8 cellular contexts compared by ENCODE assay signal in the genomic region with DNA sequence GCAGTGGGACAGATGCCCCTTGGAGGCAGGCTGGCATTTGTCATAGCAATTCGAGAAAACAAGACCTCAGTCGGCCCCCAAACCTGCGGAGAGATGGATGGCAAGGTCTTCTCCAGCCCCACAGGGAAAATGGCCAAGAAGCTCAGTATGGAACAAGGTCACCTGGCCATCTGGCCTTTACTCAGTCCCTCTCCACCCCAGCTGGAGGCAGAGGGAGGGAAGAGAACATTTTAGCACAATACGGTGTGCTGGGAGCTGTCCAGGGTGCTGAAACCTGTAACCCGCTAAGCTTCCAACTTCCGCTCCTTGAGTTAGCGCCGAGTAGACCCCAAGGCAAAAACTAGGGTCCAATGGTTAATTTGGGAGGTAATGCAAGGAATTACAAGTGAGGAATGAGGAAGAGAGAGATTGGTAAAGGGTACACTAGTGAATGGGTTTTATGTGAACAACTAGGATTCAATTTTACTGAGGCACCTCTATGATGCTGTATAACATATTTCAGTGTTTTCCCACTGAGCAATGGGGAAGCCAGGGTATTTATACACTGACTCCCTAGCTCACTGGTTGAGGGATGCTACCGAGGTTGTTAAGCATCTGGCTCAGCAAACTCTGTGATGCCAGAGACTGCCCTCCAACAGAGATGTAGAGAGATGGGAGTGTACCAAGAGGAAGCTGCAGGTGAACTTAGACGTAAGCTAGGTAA.
DNase-seq lines count a peak whose midpoint lies in the region; ATAC-seq, FAIRE-seq and TF ChIP-seq lines count a peak whose summit lies in the region.

No MANE protein-coding gene starts in this region.

- H3K36me3 ChIP-seq in IMR-90 (ENCODE audit: control insufficient read depth, insufficient read depth, low read length) (no peaks in the 10 kb centered on the region), endothelial cell of umbilical vein (ENCODE audit: control insufficient read depth in 2 of 2, extremely low read depth in 1 of 2, insufficient read depth in 2 of 2, low read length in 2 of 2) (no peaks in the 10 kb centered on the region)

- in situ Hi-C loops in IMR-90 (cut with MboI; ENCODE audit: low sequenced_read_pairs): no loop called here

- TF ChIP-seq POLR2A in IMR-90 (IDR thresholded peaks at IDR 0.05; ENCODE audit: low read depth, low read length) (no peak), endothelial cell of umbilical vein (IDR thresholded peaks at IDR 0.05; ENCODE audit: low read depth, low read length) (no peak)

- TF ChIP-seq CTCF in IMR-90 (conservative IDR thresholded peaks at IDR 0.05; ENCODE audit: low read depth, low read length) (no peak), endothelial cell of umbilical vein (IDR thresholded peaks at IDR 0.05; ENCODE audit: extremely low read depth in 1 of 2, insufficient read depth in 1 of 2, low read depth in 1 of 2, low read length in 2 of 2) (no peak)

- H3K79me1 ChIP-seq in IMR-90 (ENCODE audit: low read depth in 1 of 2, low read length in 2 of 2): no peaks in the 10 kb centered on the region

- intact Hi-C loops in IMR-90 (cut with micrococcal nuclease): loop anchor here (1.0 to 10.0 kb wide), 2 partner anchors 21 to 53 kb away; no protein-coding TSS in a partner anchor
- intact Hi-C loops in endothelial cell of umbilical vein (cut with micrococcal nuclease): no loop called here

- H3K79me2 ChIP-seq in endothelial cell of umbilical vein (ENCODE audit: control insufficient read depth, insufficient read depth, low read length): no peaks in the 10 kb centered on the region

- H3K27ac Mint-ChIP-seq in activated CD4-positive, alpha-beta T cell treated with anti-CD3 and anti-CD28 coated beads, Interleukin-2, amount 10 ng/mL, durations not matched to agents 7 days and 5 days: no peak overlapping the region

- ATAC-seq in IMR-90 (ENCODE audit: low read depth): peak; percentile 67

- no peak overlapping the region for H4K91ac ChIP-seq in IMR-90 (ENCODE audit: insufficient read depth, low read depth, low read length)

- no peak overlapping the region for H3K4me3 Mint-ChIP-seq in activated CD4-positive, alpha-beta T cell treated with anti-CD3 and anti-CD28 coated beads, Interleukin-2, amount 10 ng/mL, durations not matched to agents 7 days and 5 days

- H3K4me1 Mint-ChIP-seq in activated CD4-positive, alpha-beta T cell treated with anti-CD3 and anti-CD28 coated beads, Interleukin-2, amount 10 ng/mL, durations not matched to agents 7 days and 5 days: no peaks in the 10 kb centered on the region

- no peaks in the 10 kb centered on the region for H3K36me3 Mint-ChIP-seq in activated CD4-positive, alpha-beta T cell treated with anti-CD3 and anti-CD28 coated beads, Interleukin-2, amount 10 ng/mL, durations not matched to agents 7 days and 5 days (ENCODE audit: low read depth)

- CTCF ChIA-PET in IMR-90 (lab: Yijun Ruan, JAX) (no interaction called here), endothelial cell of umbilical vein (lab: Charles Lee) (interaction anchor here (1.0 to 1.3 kb wide), 4 partner anchors 12 to 164 kb away, joined by 3 to 5 read pairs (median 4); no protein-coding TSS in a partner anchor)
- CTCF ChIA-PET in activated CD4-positive, alpha-beta T cell treated with anti-CD3 and anti-CD28 coated beads, Interleukin-2, amount 10 ng/mL, durations not matched to agents 7 days and 5 days (lab: Charles Lee): interaction anchor here (1.1 kb wide), 1 partner anchor 12 kb away, joined by 3 read pairs; no protein-coding TSS in a partner anchor

- H3K9me1 ChIP-seq in IMR-90 (ENCODE audit: insufficient read depth, low read length) (no peaks in the 10 kb centered on the region; the same call in 1 of the 2 replicates), endothelial cell of umbilical vein (replicated peaks; ENCODE audit: control insufficient read depth, extremely low read depth, insufficient read depth, low read length) (no peaks in the 10 kb centered on the region)

- no peak overlapping the region for H2AK5ac ChIP-seq in IMR-90 (ENCODE audit: low read depth, low read length)

- TF ChIP-seq RAD21 in IMR-90 (IDR thresholded peaks at IDR 0.05; ENCODE audit: low read length): no peak

- dilution Hi-C loops in IMR-90 (cut with HindIII; ENCODE audit: low sequenced_read_pairs, unreplicated experiment): no loop called here
- dilution Hi-C loops in endothelial cell of umbilical vein (cut with MboI; ENCODE audit: extremely low pct_ligation_motif_present, low sequenced_read_pairs): no loop called here

- H4K5ac ChIP-seq in IMR-90 (ENCODE audit: low read depth, low read length): no peak overlapping the region

- H4K8ac ChIP-seq in IMR-90 (ENCODE audit: low read depth in 2 of 2, low read length in 2 of 2): no peak overlapping the region

- H2BK120ac ChIP-seq in IMR-90 (ENCODE audit: low read depth, low read length): no peak overlapping the region

- no peak overlapping the region for H3K4ac ChIP-seq in IMR-90 (ENCODE audit: low read depth, low read length)

- 10% methylated on average over 2 of the region's 10 CpGs; no CpG with 5 or more reads in 1 of the 2 experiments for WGBS in IMR-90 (ENCODE audit: extremely low coverage in 2 of 2, insufficient read length in 1 of 2), 2 experiments

- H3K27me3 Mint-ChIP-seq in activated CD4-positive, alpha-beta T cell treated with anti-CD3 and anti-CD28 coated beads, Interleukin-2, amount 10 ng/mL, durations not matched to agents 7 days and 5 days: no peaks in the 10 kb centered on the region

- H3K27ac ChIP-seq in IMR-90 (ENCODE audit: insufficient read depth, low read length): no peak overlapping the region
- H3K27ac ChIP-seq in endothelial cell of umbilical vein (ENCODE audit: insufficient read depth, low read depth, low read length): no peak overlapping the region

- DNase-seq in AG08395 (ENCODE audit: low spot score) (peak; percentile 66), IMR-90 (peak; percentile 51), endothelial cell of umbilical vein (ENCODE audit: low read depth, low spot score) (peak; percentile 39), globus pallidus (ENCODE audit: low spot score) (no peak), NCI-H1105 (lab: John Stamatoyannopoulos, UW) (no peak), RCC 7860 (ENCODE audit: low spot score) (no peak)
- DNase-seq in activated CD4-positive, alpha-beta T cell treated with anti-CD3 and anti-CD28 coated beads, Interleukin-2, amount 10 ng/mL, durations not matched to agents 7 days and 5 days: peak; percentile 61
- DNase-seq in stimulated activated CD4-positive, alpha-beta T cell treated with anti-CD3 and anti-CD28 coated beads, Interleukin-2, amount 100 ng/mL, for 24 hours: peak; percentile 51 to 56

- no peaks in the 10 kb centered on the region for H3K9me3 ChIP-seq in IMR-90 (ENCODE audit: control insufficient read depth, insufficient read depth, low read length)
- H3K9me3 ChIP-seq in endothelial cell of umbilical vein (replicated peaks; ENCODE audit: control insufficient read depth, insufficient read depth, low read length): no peaks in the 10 kb centered on the region

- no peak overlapping the region for H2BK5ac ChIP-seq in IMR-90 (ENCODE audit: low read depth, low read length, poor library complexity, severe bottlenecking)

- H3K4me2 ChIP-seq in IMR-90 (ENCODE audit: low read depth, low read length) (no peak overlapping the region), endothelial cell of umbilical vein (ENCODE audit: insufficient read depth, low read length) (no peak overlapping the region)

- H2AFZ ChIP-seq in IMR-90 (replicated peaks; ENCODE audit: low read length, poor library complexity) (no peak overlapping the region), endothelial cell of umbilical vein (ENCODE audit: low read depth, low read length) (no peak overlapping the region)

- H3K9ac ChIP-seq in IMR-90 (ENCODE audit: low read depth, low read length) (no peak overlapping the region), endothelial cell of umbilical vein (replicated peaks; ENCODE audit: extremely low read depth, insufficient read depth, low read length) (no peak overlapping the region)

- no peaks in the 10 kb centered on the region for H3K27me3 ChIP-seq in IMR-90 (ENCODE audit: control insufficient read depth, insufficient read depth, low read length)
- no peaks in the 10 kb centered on the region for H3K27me3 ChIP-seq in endothelial cell of umbilical vein (ENCODE audit: control insufficient read depth in 2 of 2, insufficient read depth in 2 of 2, low read length in 2 of 2)

- H2BK20ac ChIP-seq in IMR-90 (ENCODE audit: low read depth, low read length): no peak overlapping the region

- no peak overlapping the region for H2BK15ac ChIP-seq in IMR-90 (ENCODE audit: low read depth, low read length)

- BruUV-seq in IMR-90 (replicated peaks; lab: Mats Ljungman, UMichigan): no TSS peak
- BruUV-seq in endothelial cell of umbilical vein (replicated peaks; lab: Mats Ljungman, UMichigan): no TSS peak

- FAIRE-seq in endothelial cell of umbilical vein (lab: Jason Lieb, UNC) (no peak), RCC 7860 (lab: Jason Lieb, UNC) (no peak)

- H3K4me3 ChIP-seq in IMR-90 (ENCODE audit: insufficient read depth, low read depth, low read length): no peak overlapping the region
- H3K4me3 ChIP-seq in endothelial cell of umbilical vein (replicated peaks in 1 of 3; ENCODE audit: insufficient read depth in 1 of 3, low read depth in 1 of 3, low read length in 3 of 3): no peak overlapping the region

- no peak overlapping the region for H3K14ac ChIP-seq in IMR-90 (replicated peaks; ENCODE audit: low read depth, low read length)

- H4K20me1 ChIP-seq in IMR-90 (ENCODE audit: insufficient read depth, low read length) (peaks cover 8% of the 10 kb centered on the region), endothelial cell of umbilical vein (replicated peaks; ENCODE audit: control insufficient read depth, extremely low read depth, insufficient read depth, low read length) (no peaks in the 10 kb centered on the region)

- H3K23ac ChIP-seq in IMR-90 (ENCODE audit: low read depth, low read length): no peak overlapping the region

- no peaks in the 10 kb centered on the region for H3K4me1 ChIP-seq in IMR-90 (ENCODE audit: control insufficient read depth, insufficient read depth, low read length)
- H3K4me1 ChIP-seq in endothelial cell of umbilical vein (ENCODE audit: control insufficient read depth, extremely low read depth, insufficient read depth, low read length): no peaks in the 10 kb centered on the region

- H2AK9ac ChIP-seq in IMR-90 (replicated peaks; ENCODE audit: low read depth, low read length, poor library complexity): no peak overlapping the region

- H3K56ac ChIP-seq in IMR-90 (ENCODE audit: extremely low read depth, insufficient read depth, low read length): no peak overlapping the region

- no peak overlapping the region for H3K18ac ChIP-seq in IMR-90 (ENCODE audit: low read depth, low read length)

- H3K9me3 Mint-ChIP-seq in activated CD4-positive, alpha-beta T cell treated with anti-CD3 and anti-CD28 coated beads, Interleukin-2, amount 10 ng/mL, durations not matched to agents 7 days and 5 days: peaks cover 8% of the 10 kb centered on the region

- POLR2A ChIA-PET in IMR-90 (lab: Charles Lee; ENCODE audit: unreplicated experiment): interaction anchor here (0.6 kb wide), 1 partner anchor 577 kb away, joined by 3 read pairs; no protein-coding TSS in a partner anchor
- POLR2A ChIA-PET in activated CD4-positive, alpha-beta T cell treated with anti-CD3 and anti-CD28 coated beads, Interleukin-2, amount 10 ng/mL, durations not matched to agents 7 days and 5 days (lab: Charles Lee): no interaction called here
- POLR2A ChIA-PET in endothelial cell of umbilical vein (lab: Charles Lee): interaction anchor here (0.7 kb wide), 1 partner anchor 34 kb away, joined by 3 read pairs; no protein-coding TSS in a partner anchor

Comparison
In these comparisons a context has a peak if more than half of its experiments do, and no peak if none do; other contexts are left out.
1. DNase-seq: peak in AG08395 (single experiment), IMR-90 (single experiment), activated CD4-positive, alpha-beta T cell treated with anti-CD3 and anti-CD28 coated beads, Interleukin-2, amount 10 ng/mL, durations not matched to agents 7 days and 5 days (single experiment), endothelial cell of umbilical vein (single experiment) and stimulated activated CD4-positive, alpha-beta T cell treated with anti-CD3 and anti-CD28 coated beads, Interleukin-2, amount 100 ng/mL, for 24 hours (2 of 2); none in globus pallidus (single experiment), NCI-H1105 (single experiment) and RCC 7860 (single experiment).